8 cellular contexts compared by ENCODE assay signal in genomic region chr7:128531105-128531954, GRCh38.
DNase-seq lines count a peak whose midpoint lies in the region; ATAC-seq lines count a peak whose summit lies in the region.
"Not testable (repeated sequence)": the region's sequence is repeated elsewhere in the genome, so short reads cannot be mapped to it uniquely, and the experiment has no call there.

No MANE protein-coding gene starts in this region.

- H3K27me3 ChIP-seq in layer of hippocampus (ENCODE audit: control insufficient read depth, insufficient read depth, low read length): not testable (repeated sequence)

- ATAC-seq in GM19324 (IDR thresholded peaks at IDR 0.05; ENCODE audit: low FRiP score, unreplicated experiment): peak; percentile 67
- peak; percentile 67 for ATAC-seq in HG03439 (IDR thresholded peaks at IDR 0.05; ENCODE audit: unreplicated experiment)

- DNase-seq in AG20443 (ENCODE audit: low spot score) (peak; percentile 90), NCI-H510A (lab: John Stamatoyannopoulos, UW) (peak; percentile 60)
- peak; percentile 74 to 76 for DNase-seq in activated CD4-positive, alpha-beta T cell treated with anti-CD3 and anti-CD28 coated beads for 4 hours
- DNase-seq in stimulated activated CD4-positive, alpha-beta T cell treated with anti-CD3 and anti-CD28 coated beads, Interleukin-1b, Interleukin-23, amount 100 ng/mL, for 1 hour (ENCODE audit: low read depth in 2 of 2): peak; percentile 30 to 67

- H3K27ac ChIP-seq in cingulate gyrus (ENCODE audit: low read depth, low read length): peak overlapping the region; percentile 60
- peak overlapping the region; percentile 80 for H3K27ac ChIP-seq in layer of hippocampus (ENCODE audit: low read depth, low read length)

Comparison
In these comparisons a context has a peak if more than half of its experiments do, and no peak if none do; other contexts are left out.
1. Peak in every context shown above with its lines: DNase-seq, ATAC-seq and H3K27ac ChIP-seq.